ENCODE assay signal across 26 cellular contexts in the genomic region with DNA sequence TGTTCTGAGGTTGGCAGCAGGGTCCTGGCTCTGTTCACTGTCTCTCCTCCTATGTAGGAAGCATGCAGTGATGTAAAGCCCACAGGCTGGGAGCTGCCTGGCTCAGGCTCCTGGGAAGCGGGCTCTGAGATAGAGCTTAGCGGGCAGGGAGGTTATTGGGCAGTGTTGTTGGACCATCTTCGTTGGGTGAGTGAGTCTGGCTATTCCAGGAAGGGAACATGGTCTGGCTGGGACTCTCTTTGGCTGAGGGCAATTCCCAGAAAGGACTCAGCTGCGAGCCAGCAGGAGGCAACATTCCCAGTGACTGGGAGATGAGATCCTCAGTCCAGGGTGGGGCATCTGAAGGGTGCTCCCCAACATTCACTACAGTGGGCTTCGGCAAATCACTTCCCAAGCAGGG.
"Had no signal": no experiment of that assay in that cellular context is flagged by ENCODE, and none has a peak within 500 bp of the region (broad histone marks: within the 10 kb centered on the region; RNA-seq: fewer than 3 reads in every experiment).

No MANE protein-coding gene starts in this region.

- FAIRE-seq: colon, endometrium, endothelial cell of umbilical vein, frontal cortex had no signal

- H3K36me3 ChIP-seq: colonic mucosa, esophagus muscularis mucosa, esophagus squamous epithelium, gastrocnemius medialis, gastroesophageal sphincter, heart left ventricle, heart right ventricle had no signal

- H3K27me3 ChIP-seq: colonic mucosa, gastroesophageal sphincter had no signal

- ATAC-seq: effector memory CD8-positive, alpha-beta T cell; foreskin keratinocyte; gastrocnemius medialis; gastroesophageal sphincter; heart left ventricle had no signal

- H3K4me3 ChIP-seq: colonic mucosa, coronary artery, dorsolateral prefrontal cortex, esophagus muscularis mucosa, esophagus squamous epithelium, gastrocnemius medialis, gastroesophageal sphincter, heart left ventricle, heart right ventricle had no signal

- DNase-seq: colonic mucosa; cortex of kidney; dermis blood vessel endothelial cell; dorsolateral prefrontal cortex; effector CD4-positive, alpha-beta T cell; effector CD8-positive, alpha-beta T cell; effector memory CD4-positive, alpha-beta T cell; effector memory CD8-positive, alpha-beta T cell; endodermal cell; erythroblast; esophagus squamous epithelium; foreskin fibroblast; foreskin keratinocyte; foreskin melanocyte; gastrocnemius medialis; glutamatergic neuron; head of caudate nucleus; heart left ventricle; heart right ventricle had no signal
